In the genomic region with DNA sequence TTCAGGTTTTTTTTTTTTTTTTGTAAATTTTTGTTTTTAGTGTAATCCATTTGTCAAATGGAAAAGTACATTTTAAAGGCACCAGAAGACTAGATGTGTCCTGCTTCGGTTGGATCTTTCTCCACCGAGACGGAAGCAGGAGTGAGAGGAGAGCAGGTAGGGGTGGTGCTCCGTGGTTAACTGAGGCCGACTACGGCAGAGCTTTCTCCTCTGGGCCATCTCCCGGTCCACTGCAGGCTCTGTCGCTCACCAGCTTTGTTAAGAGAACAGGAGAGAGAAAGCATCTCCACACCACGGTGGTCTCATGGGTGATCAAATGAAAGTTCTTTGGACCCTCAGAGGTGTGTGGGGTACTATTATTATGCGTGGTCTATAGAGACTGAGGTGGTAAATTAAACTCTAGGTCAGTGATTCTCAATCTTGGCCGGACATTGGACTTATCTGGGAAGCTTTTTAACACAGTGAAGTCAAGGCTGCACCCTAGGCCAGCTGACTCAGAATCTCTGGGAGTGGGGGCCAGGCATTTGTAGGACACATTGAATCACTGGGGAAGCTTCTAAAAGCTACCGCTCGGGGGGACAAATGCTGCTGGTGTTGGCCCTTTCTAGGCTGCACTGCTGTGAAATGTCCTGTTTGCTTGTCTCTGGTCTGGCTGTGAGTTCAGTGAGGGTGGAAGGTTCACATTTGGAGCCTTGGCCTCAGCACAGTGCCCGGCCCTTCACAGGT, we compare ENCODE assay signal across 1 cellular context.
TF ChIP-seq lines count a peak whose summit lies in the region.

No MANE protein-coding gene starts in this region.

TF ChIP-seq in IMR-90, 13 proteins besides CTCF, POLR2A, EP300 and RAD21:
- TF ChIP-seq MAZ (IDR thresholded peaks at IDR 0.05; ENCODE audit: borderline replicate concordance, low read depth, low read length) (peak; percentile 50; the same call in 1 of the 2 replicates), CEBPB (IDR thresholded peaks at IDR 0.05; ENCODE audit: low read depth, low read length) (no peak)
